18 cellular contexts compared by ENCODE assay signal in the genomic region with DNA sequence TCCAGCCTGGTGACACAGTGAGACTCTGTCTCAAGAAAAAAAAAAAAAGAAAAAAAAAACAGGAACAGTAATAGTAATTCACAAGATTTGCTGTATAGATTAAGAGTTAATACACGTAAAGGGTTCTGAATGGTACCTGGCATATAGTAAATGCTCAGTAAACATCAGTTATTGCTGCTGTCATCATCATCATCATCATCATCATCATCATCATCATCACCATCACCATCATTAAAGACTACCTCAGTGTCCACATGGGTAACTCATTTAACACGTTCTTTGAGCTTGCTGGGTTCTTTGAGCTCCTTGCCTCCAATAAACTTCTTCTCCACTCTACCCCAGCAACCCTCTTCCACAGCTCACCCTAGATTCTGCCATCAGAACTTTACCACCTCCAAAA. TPM values are rescaled to one million over a fixed set of nuclear protein-coding genes. Genes with fewer than 3 reads are reported as not detected.
DNase-seq lines count a peak whose midpoint lies in the region; ATAC-seq, FAIRE-seq and TF ChIP-seq lines count a peak whose summit lies in the region.
"Had no signal": no experiment of that assay in that cellular context is flagged by ENCODE, and none has a peak within 500 bp of the region (broad histone marks: within the 10 kb centered on the region; RNA-seq: fewer than 3 reads in every experiment).

No MANE protein-coding gene starts in this region.

- H3K4me1 Mint-ChIP-seq in T-helper 1 cell treated with Interleukin-12 subunit alpha and Interleukin-12 subunit beta and Interleukin-4 antibody, amounts not matched to agents 30 μg/mL and 1 μg/mL, for 36 hours (ENCODE audit: low read depth), result peaks cover 75% of the 10 kb centered on the region
- H3K4me1 Mint-ChIP-seq in CD8-positive, alpha-beta memory T cell, result peaks cover 53 to 80% (median 75%) of the 10 kb centered on the region in 3 donors
- H3K4me1 Mint-ChIP-seq in neural crest cell, result peaks cover 8% of the 10 kb centered on the region
- peaks cover 62% of the 10 kb centered on the region for H3K4me1 Mint-ChIP-seq in activated CD8-positive, alpha-beta T cell treated with anti-CD3 and anti-CD28 coated beads, Interleukin-2, amount 10 ng/mL, durations not matched to agents 7 days and 5 days (ENCODE audit: low read depth)
- H3K4me1 Mint-ChIP-seq: GM23338, H9 had no signal

- no peak for TF ChIP-seq CTCF in K562 (IDR thresholded peaks at IDR 0.05 in 2 of 3, conservative IDR thresholded peaks at IDR 0.05 in 1 of 3; ENCODE audit: insufficient read depth in 2 of 3, low read depth in 1 of 3, low read length in 3 of 3)
- TF ChIP-seq CTCF in neural crest cell (conservative IDR thresholded peaks at IDR 0.05), result no peak

- H3K27me3 Mint-ChIP-seq in T-helper 1 cell treated with Interleukin-12 subunit alpha and Interleukin-12 subunit beta and Interleukin-4 antibody, amounts not matched to agents 30 μg/mL and 1 μg/mL, for 36 hours (ENCODE audit: low read depth), result no peaks in the 10 kb centered on the region
- no peaks in the 10 kb centered on the region for H3K27me3 Mint-ChIP-seq in CD8-positive, alpha-beta memory T cell
- no peaks in the 10 kb centered on the region for H3K27me3 Mint-ChIP-seq in neural crest cell (ENCODE audit: low read depth)
- no peaks in the 10 kb centered on the region for H3K27me3 Mint-ChIP-seq in activated CD8-positive, alpha-beta T cell treated with anti-CD3 and anti-CD28 coated beads, Interleukin-2, amount 10 ng/mL, durations not matched to agents 7 days and 5 days (ENCODE audit: low read depth)

- H3K4me2 ChIP-seq in K562 (ENCODE audit: insufficient read depth, low read length), result no peak overlapping the region
- H3K4me2 ChIP-seq: GM23338 had no signal

- ATAC-seq in K562 (no peak), HG02852 (IDR thresholded peaks at IDR 0.05; ENCODE audit: unreplicated experiment) (no peak)
- no peak for ATAC-seq in activated CD8-positive, alpha-beta T cell treated with anti-CD3 and anti-CD28 coated beads, Interleukin-2, amount 10 ng/mL, durations not matched to agents 7 days and 5 days
- ATAC-seq: GM23338 had no signal

- H3K9me1 ChIP-seq in K562 (ENCODE audit: control insufficient read depth, insufficient read depth, low read length), result no peaks in the 10 kb centered on the region

- no peak for FAIRE-seq in K562 (lab: Jason Lieb, UNC)
- FAIRE-seq: D721Med, GM12892, HTR-8/SVneo had no signal

- POLR2A ChIA-PET in CD8-positive, alpha-beta memory T cell (lab: Charles Lee), result no interaction called here
- POLR2A ChIA-PET in K562 (lab: Yijun Ruan, JAX), result no interaction called here
- POLR2A ChIA-PET in activated CD8-positive, alpha-beta T cell treated with anti-CD3 and anti-CD28 coated beads, Interleukin-2, amount 10 ng/mL, durations not matched to agents 7 days and 5 days (lab: Charles Lee), result interaction anchor here (0.6 kb wide), 1 partner anchor 63 kb away, joined by 3 read pairs; no protein-coding TSS in a partner anchor

- H3K9me3 ChIP-seq in CD8-positive, alpha-beta memory T cell (ENCODE audit: low read length), result no peaks in the 10 kb centered on the region
- H3K9me3 ChIP-seq in K562 (replicated peaks; ENCODE audit: control insufficient read depth, insufficient read depth, low read depth, low read length), result no peaks in the 10 kb centered on the region

- H3K27ac Mint-ChIP-seq in T-helper 1 cell treated with Interleukin-12 subunit alpha and Interleukin-12 subunit beta and Interleukin-4 antibody, amounts not matched to agents 30 μg/mL and 1 μg/mL, for 36 hours, result peak overlapping the region; percentile 8
- H3K27ac Mint-ChIP-seq in CD8-positive, alpha-beta memory T cell, result peak overlapping the region in 6 of 8 donors; percentile 19 to 82 (median 62)
- peak overlapping the region; percentile 15 for H3K27ac Mint-ChIP-seq in neural crest cell (ENCODE audit: unreplicated experiment)
- H3K27ac Mint-ChIP-seq in activated CD8-positive, alpha-beta T cell treated with anti-CD3 and anti-CD28 coated beads, Interleukin-2, amount 10 ng/mL, durations not matched to agents 7 days and 5 days, result no peak overlapping the region
- H3K27ac Mint-ChIP-seq: GM23338, H9 had no signal

- BruUV-seq in K562 (replicated peaks; lab: Mats Ljungman, UMichigan), result no TSS peak

- H3K4me1 ChIP-seq in CD8-positive, alpha-beta memory T cell (ENCODE audit: insufficient read depth, low read length), result peaks cover 36% of the 10 kb centered on the region
- H3K4me1 ChIP-seq in K562 (replicated peaks in 1 of 2; ENCODE audit: control insufficient read depth in 2 of 2, insufficient read depth in 2 of 2, low read length in 2 of 2), result peaks cover 8 to 41% of the 10 kb centered on the region in 2 experiments

- no peak overlapping the region for H2AFZ ChIP-seq in K562 (ENCODE audit: low read depth, low read length)
- H2AFZ ChIP-seq: GM23338 had no signal

- DNase-seq in T-helper 1 cell (no peak), K562 (ENCODE audit: extremely low read depth in 1 of 4, low spot score in 3 of 4) (no peak), neural crest cell (ENCODE audit: low read depth, low spot score) (no peak), DMS 273 treated with DMSO at 0.1 percent for 48 hours (lab: John Stamatoyannopoulos, UW) (no peak)
- no peak for DNase-seq in CD8-positive, alpha-beta memory T cell
- DNase-seq in activated CD8-positive, alpha-beta T cell treated with anti-CD3 and anti-CD28 coated beads, Interleukin-2, amount 10 ng/mL, durations not matched to agents 7 days and 5 days, result no peak
- DNase-seq: COR-L47, DND-41, GDM1, H9 had no signal

- peaks cover 3% of the 10 kb centered on the region; the same call in 2 of the 3 replicates for H3K79me2 ChIP-seq in K562 (ENCODE audit: control insufficient read depth, insufficient read depth, low read length)

- no peak for TF ChIP-seq POLR2A in K562 (conservative IDR thresholded peaks at IDR 0.05)

- no peaks in the 10 kb centered on the region for H3K27me3 ChIP-seq in CD8-positive, alpha-beta memory T cell (ENCODE audit: insufficient read depth, low read length, poor library complexity, severe bottlenecking)
- no peaks in the 10 kb centered on the region for H3K27me3 ChIP-seq in K562 (ENCODE audit: control insufficient read depth in 2 of 2, insufficient read depth in 2 of 2, low read length in 2 of 2)

- H3K27ac ChIP-seq in CD8-positive, alpha-beta memory T cell (ENCODE audit: low read depth, low read length), result no peak overlapping the region
- H3K27ac ChIP-seq in K562 (ENCODE audit: extremely low read depth, low read depth, low read length), result no peak overlapping the region
- H3K27ac ChIP-seq: 22Rv1 had no signal

- H3K36me3 Mint-ChIP-seq in T-helper 1 cell treated with Interleukin-12 subunit alpha and Interleukin-12 subunit beta and Interleukin-4 antibody, amounts not matched to agents 30 μg/mL and 1 μg/mL, for 36 hours (ENCODE audit: low read depth), result peaks cover 47% of the 10 kb centered on the region
- peaks cover 0 to 18% (median 5%) of the 10 kb centered on the region in 3 donors for H3K36me3 Mint-ChIP-seq in CD8-positive, alpha-beta memory T cell
- H3K36me3 Mint-ChIP-seq in neural crest cell (ENCODE audit: low read depth), result peaks cover 6% of the 10 kb centered on the region
- H3K36me3 Mint-ChIP-seq in activated CD8-positive, alpha-beta T cell treated with anti-CD3 and anti-CD28 coated beads, Interleukin-2, amount 10 ng/mL, durations not matched to agents 7 days and 5 days (ENCODE audit: low read depth), result peaks cover 33% of the 10 kb centered on the region

- no peak for TF ChIP-seq RAD21 in K562 (CRISPR knock-in tag; conservative IDR thresholded peaks at IDR 0.05 in 1 of 2, IDR thresholded peaks at IDR 0.05 in 1 of 2)

- no peak overlapping the region for H3K4me3 ChIP-seq in CD8-positive, alpha-beta memory T cell (ENCODE audit: low read length)
- H3K4me3 ChIP-seq in K562, result no peak overlapping the region
- H3K4me3 ChIP-seq: GM23338 had no signal

- intact Hi-C loops in K562 (cut with micrococcal nuclease), result loop anchor here (5.0 kb wide), 1 partner anchor 45 kb away; no protein-coding TSS in a partner anchor

- in situ Hi-C loops in K562 (cut with MboI), result no loop called here

- peaks cover 5% of the 10 kb centered on the region; the same call in 1 of the 2 replicates for H4K20me1 ChIP-seq in K562 (replicated peaks; ENCODE audit: control insufficient read depth, insufficient read depth, low read length)

- TF ChIP-seq EP300 in K562 (IDR thresholded peaks at IDR 0.05; ENCODE audit: low read length), result no peak

- H3K36me3 ChIP-seq in CD8-positive, alpha-beta memory T cell (ENCODE audit: insufficient read depth, low read length), result no peaks in the 10 kb centered on the region
- H3K36me3 ChIP-seq in K562 (ENCODE audit: control insufficient read depth, insufficient read depth, low read length), result peaks cover 20% of the 10 kb centered on the region

- 78% methylated on average over 2 of the region's 2 CpGs for WGBS in K562 (ENCODE audit: insufficient coverage, low coverage, missing lambda C conversion rate)

- H3K9ac ChIP-seq in K562 (ENCODE audit: insufficient read depth in 1 of 2, low read depth in 2 of 2, low read length in 2 of 2), result no peak overlapping the region

- H3K9me3 Mint-ChIP-seq in T-helper 1 cell treated with Interleukin-12 subunit alpha and Interleukin-12 subunit beta and Interleukin-4 antibody, amounts not matched to agents 30 μg/mL and 1 μg/mL, for 36 hours, result no peaks in the 10 kb centered on the region
- no peaks in the 10 kb centered on the region for H3K9me3 Mint-ChIP-seq in CD8-positive, alpha-beta memory T cell
- H3K9me3 Mint-ChIP-seq in neural crest cell, result no peaks in the 10 kb centered on the region
- H3K9me3 Mint-ChIP-seq in activated CD8-positive, alpha-beta T cell treated with anti-CD3 and anti-CD28 coated beads, Interleukin-2, amount 10 ng/mL, durations not matched to agents 7 days and 5 days (ENCODE audit: insufficient read depth), result no peaks in the 10 kb centered on the region
- H3K9me3 Mint-ChIP-seq: GM23338, H9 had no signal

- CTCF ChIA-PET in CD8-positive, alpha-beta memory T cell (lab: Charles Lee), result interaction anchor here (1.1 kb wide), 1 partner anchor 49 kb away, joined by 3 read pairs; no protein-coding TSS in a partner anchor
- CTCF ChIA-PET in K562 (lab: Yijun Ruan, JAX; ENCODE audit: low intra/inter-chr PET ratio), result no interaction called here
- CTCF ChIA-PET in activated CD8-positive, alpha-beta T cell treated with anti-CD3 and anti-CD28 coated beads, Interleukin-2, amount 10 ng/mL, durations not matched to agents 7 days and 5 days (lab: Charles Lee), result interaction anchor here (0.6 kb wide), 1 partner anchor 49 kb away, joined by 3 read pairs; no protein-coding TSS in a partner anchor

- no peak overlapping the region for H3K4me3 Mint-ChIP-seq in T-helper 1 cell treated with Interleukin-12 subunit alpha and Interleukin-12 subunit beta and Interleukin-4 antibody, amounts not matched to agents 30 μg/mL and 1 μg/mL, for 36 hours
- H3K4me3 Mint-ChIP-seq in CD8-positive, alpha-beta memory T cell, result no peak overlapping the region
- H3K4me3 Mint-ChIP-seq in neural crest cell, result no peak overlapping the region
- no peak overlapping the region for H3K4me3 Mint-ChIP-seq in activated CD8-positive, alpha-beta T cell treated with anti-CD3 and anti-CD28 coated beads, Interleukin-2, amount 10 ng/mL, durations not matched to agents 7 days and 5 days
- H3K4me3 Mint-ChIP-seq: CD14-positive monocyte, GM23338, H9 had no signal

RNA-seq across cellular contexts. Expression of a gene that starts 55.0 kb away (rescaled TPM):
- total RNA-seq in CD8-positive, alpha-beta memory T cell, result 10 to 100 TPM; 28.5 to 30.4 TPM
- polyA plus RNA-seq in CD8-positive, alpha-beta memory T cell, result 29.3 TPM
- total RNA-seq in K562 (2011; cell fraction: chromatin; rRNA removed; ENCODE audit: low replicate concordance), result 218 and 257 TPM in 2 replicates
- 151 and 178 TPM in 2 replicates for total RNA-seq in K562 (2011; cell fraction: nucleolus; rRNA removed)
- total RNA-seq in K562 (2011; cell fraction: nucleoplasm; rRNA removed), result 203 and 242 TPM in 2 replicates
- 22.7 and 26.9 TPM in 2 replicates for total RNA-seq in K562 (2014; rRNA removed)
- 29.3 and 30.2 TPM in 2 replicates for total RNA-seq in K562 (2014; rRNA removed; fragmentation: Illumina TruSeq; extraction: Trizol)
- total RNA-seq in K562 (2015; rRNA removed; fragmentation: Illumina TruSeq; extraction: Trizol), result 25.0 and 27.4 TPM in 2 replicates
- total RNA-seq in K562 (2021), result 32.7 and 33.2 TPM in 2 replicates
- 51.7 and 66.5 TPM in 2 replicates for polyA plus RNA-seq in K562 (2011; rRNA removed)
- 29.9 and 48.2 TPM in 2 replicates for polyA plus RNA-seq in K562 (2011; cell fraction: cytosol; rRNA removed)
- 76.5 and 77.3 TPM in 2 replicates for polyA plus RNA-seq in K562 (2011; cell fraction: nucleus; rRNA removed)
- polyA plus RNA-seq in K562 (2012), result 29.4 and 50.6 TPM in 2 replicates
- polyA plus RNA-seq in K562 (2014; fragmentation: Illumina TruSeq; extraction: Trizol), result 32.2 and 40.1 TPM in 2 replicates
- polyA plus RNA-seq in K562 (2014; fragmentation: Nextera tagmentation; extraction: Ambion mirVana), result 1 to 10 TPM; 2.4 to 5.9 TPM
- 23.4 and 28.5 TPM in 2 replicates for polyA plus RNA-seq in K562 (2014; rRNA removed)
- polyA minus RNA-seq in K562 (2011; rRNA and poly(A)+ RNA removed), result 84.3 and 87.6 TPM in 2 replicates
- 28.8 and 38.0 TPM in 2 replicates for polyA minus RNA-seq in K562 (2011; cell fraction: cytosol; rRNA and poly(A)+ RNA removed)
- polyA minus RNA-seq in K562 (2011; cell fraction: nucleus; rRNA and poly(A)+ RNA removed), result 47.7 and 95.0 TPM in 2 replicates
- total RNA-seq in neural crest cell, result 54.2 and 55.9 TPM in 2 replicates
- total RNA-seq in activated CD8-positive, alpha-beta T cell treated with anti-CD3 and anti-CD28 coated beads, Interleukin-2, amount 10 ng/mL, durations not matched to agents 7 days and 5 days, result 10 to 100 TPM; 27.0 to 36.1 TPM

RNA-seq across cellular contexts. Expression of a gene that starts 55.4 kb away (rescaled TPM):
- total RNA-seq in CD8-positive, alpha-beta memory T cell, result 10 to 100 TPM; 49.0 to 50.4 TPM
- 15.7 TPM for polyA plus RNA-seq in CD8-positive, alpha-beta memory T cell
- total RNA-seq in K562 (2011; cell fraction: chromatin; rRNA removed; ENCODE audit: low replicate concordance), result 18.2 and 51.7 TPM in 2 replicates
- total RNA-seq in K562 (2011; cell fraction: nucleolus; rRNA removed), result 35.4 and 36.2 TPM in 2 replicates
- 27.1 and 28.9 TPM in 2 replicates for total RNA-seq in K562 (2011; cell fraction: nucleoplasm; rRNA removed)
- total RNA-seq in K562 (2014; rRNA removed) (16.4 and 20.4 TPM in 2 replicates), K562 (2014; rRNA removed; fragmentation: Illumina TruSeq; extraction: Trizol) (4.5 and 5.4 TPM in 2 replicates), K562 (2015; rRNA removed; fragmentation: Illumina TruSeq; extraction: Trizol) (10.7 and 13.3 TPM in 2 replicates), K562 (2021) (33.5 and 35.1 TPM in 2 replicates), neural crest cell (32.6 and 33.7 TPM in 2 replicates)
- polyA plus RNA-seq in K562 (2011; rRNA removed) (8.1 and 14.6 TPM in 2 replicates), K562 (2014; fragmentation: Illumina TruSeq; extraction: Trizol) (16.0 and 26.9 TPM in 2 replicates), K562 (2014; fragmentation: Nextera tagmentation; extraction: Ambion mirVana) (1 to 10 TPM; 1.9 to 2.6 TPM), K562 (2014; rRNA removed) (20.0 and 24.8 TPM in 2 replicates)
- polyA plus RNA-seq in K562 (2011; cell fraction: cytosol; rRNA removed), result 11.3 and 22.9 TPM in 2 replicates
- 32.8 and 67.9 TPM in 2 replicates for polyA plus RNA-seq in K562 (2011; cell fraction: nucleus; rRNA removed)
- 23.9 and 26.1 TPM in 2 replicates for polyA plus RNA-seq in K562 (2012)
- polyA minus RNA-seq in K562 (2011; rRNA and poly(A)+ RNA removed), result 4.9 and 5.2 TPM in 2 replicates
- polyA minus RNA-seq in K562 (2011; cell fraction: cytosol; rRNA and poly(A)+ RNA removed), result 13.6 and 15.4 TPM in 2 replicates
- 16.6 and 17.4 TPM in 2 replicates for polyA minus RNA-seq in K562 (2011; cell fraction: nucleus; rRNA and poly(A)+ RNA removed)
- 10 to 100 TPM; 19.3 to 19.4 TPM for total RNA-seq in activated CD8-positive, alpha-beta T cell treated with anti-CD3 and anti-CD28 coated beads, Interleukin-2, amount 10 ng/mL, durations not matched to agents 7 days and 5 days
